1 cellular context compared by ENCODE assay signal in genomic region chr3:50862221-50862620, GRCh38.
TF ChIP-seq lines count a peak whose summit lies in the region.

No MANE protein-coding gene starts in this region.

TF ChIP-seq in HCT116, 20 proteins besides CTCF, POLR2A, EP300 and RAD21 (continued from another document):
- TF ChIP-seq ELF1 (IDR thresholded peaks at IDR 0.05; ENCODE audit: borderline replicate concordance, low read depth) = no peak
